In genomic region chr11:12206529-12206928, GRCh38 we compare ENCODE assay signal across 13 cellular contexts.
DNase-seq lines count a peak whose midpoint lies in the region; ATAC-seq and TF ChIP-seq lines count a peak whose summit lies in the region.
"Had no signal": no experiment of that assay in that cellular context is flagged by ENCODE, and none has a peak within 500 bp of the region (broad histone marks: within the 10 kb centered on the region; RNA-seq: fewer than 3 reads in every experiment).

No MANE protein-coding gene starts in this region.

- TF ChIP-seq CTCF in astrocyte of the spinal cord (IDR thresholded peaks at IDR 0.05; ENCODE audit: low read depth, low read length) (no peak), left lung (IDR thresholded peaks at IDR 0.05) (no peak)

- in situ Hi-C loops in astrocyte of the spinal cord (cut with HindIII; ENCODE audit: low sequenced_read_pairs): no loop called here

- H3K4me3 ChIP-seq in astrocyte of the spinal cord (ENCODE audit: low read depth, low read length) (no peak overlapping the region), left lung (no peak overlapping the region)

- H3K36me3 ChIP-seq in left lung: peaks cover 0 to 68% of the 10 kb centered on the region in 2 donors

- no peaks in the 10 kb centered on the region for H3K27me3 ChIP-seq in left lung

- intact Hi-C loops in left lung (cut with DNase I): no loop called here

- H3K4me1 ChIP-seq in left lung: peaks cover 0 to 10% of the 10 kb centered on the region in 2 donors

- DNase-seq in DMS 273 (lab: John Stamatoyannopoulos, UW; ENCODE audit: unreplicated experiment): peak; percentile 40
- no peak for DNase-seq in DMS 273 treated with DMSO at 0.1 percent for 48 hours (lab: John Stamatoyannopoulos, UW)
- DNase-seq in HCEC 1CT: peak; percentile 39
- peak; percentile 59 for DNase-seq in astrocyte of the spinal cord (ENCODE audit: low read depth, low spot score)
- no peak for DNase-seq in left lung
- DNase-seq in superior temporal gyrus (ENCODE audit: extremely low spot score): no peak
- DNase-seq in NK-92 (lab: John Stamatoyannopoulos, UW; ENCODE audit: unreplicated experiment): no peak
- DNase-seq: COR-L47, kidney had no signal

- H3K27ac ChIP-seq in left lung: no peak overlapping the region
- H3K27ac ChIP-seq: 22Rv1, KMS-11, VCaP had no signal

- no peaks in the 10 kb centered on the region for H3K9me3 ChIP-seq in left lung

- ATAC-seq in left lung: peak; percentile 36
- ATAC-seq in HG03439 (IDR thresholded peaks at IDR 0.05; ENCODE audit: unreplicated experiment): no peak

Comparison
In these comparisons a context has a peak if more than half of its experiments do, and no peak if none do; other contexts are left out.
1. DNase-seq: peak in DMS 273 (single experiment), HCEC 1CT (single experiment) and astrocyte of the spinal cord (single experiment); none in DMS 273 treated with DMSO at 0.1 percent for 48 hours (single experiment), left lung (0 of 2), superior temporal gyrus (single experiment) and NK-92 (single experiment).